Comparison of ENCODE assay signal across 3 cellular contexts in genomic region chr13:62094937-62095336, GRCh38.
TF ChIP-seq lines count a peak whose summit lies in the region.

No MANE protein-coding gene starts in this region.

TF ChIP-seq in HepG2, 621 proteins besides CTCF, POLR2A, EP300 and RAD21:
- TF ChIP-seq MAFK (conservative IDR thresholded peaks at IDR 0.05 in 1 of 2, IDR thresholded peaks at IDR 0.05 in 1 of 2; ENCODE audit: low read length in 2 of 2) (peak; percentile 84 to 95), REPIN1 (CRISPR knock-in tag; IDR thresholded peaks at IDR 0.05; ENCODE audit: borderline replicate concordance, low read depth) (no peak), MAFF (IDR thresholded peaks at IDR 0.05; ENCODE audit: low read depth, low read length) (peak; percentile 92)

TF ChIP-seq in IMR-90, 13 proteins besides CTCF, POLR2A, EP300 and RAD21:
- TF ChIP-seq CEBPB (IDR thresholded peaks at IDR 0.05; ENCODE audit: low read depth, low read length), result no peak
- peak; percentile 95 for TF ChIP-seq MAFK (IDR thresholded peaks at IDR 0.05; ENCODE audit: low read depth, low read length)

TF ChIP-seq in K562, 482 proteins besides CTCF, POLR2A, EP300 and RAD21:
- TF ChIP-seq MBD2 (IDR thresholded peaks at IDR 0.05; ENCODE audit: borderline replicate concordance, low read depth), result no peak
- TF ChIP-seq THRA (IDR thresholded peaks at IDR 0.05), result no peak
- no peak for TF ChIP-seq SMARCE1 (IDR thresholded peaks at IDR 0.05)
- peak; percentile 59 for TF ChIP-seq MAFF (IDR thresholded peaks at IDR 0.05; ENCODE audit: low read length)
- peak; percentile 71 for TF ChIP-seq MAFK (IDR thresholded peaks at IDR 0.05; ENCODE audit: low read length)
- 0 out of 2 replicates have a peak, but pooled peaks have one; percentile 78 for TF ChIP-seq BRCA1 (IDR thresholded peaks at IDR 0.05)
- no peak for TF ChIP-seq BRCA1 (CRISPR knock-in tag; IDR thresholded peaks at IDR 0.05)
- TF ChIP-seq MAFG (tag; conservative IDR thresholded peaks at IDR 0.05), result peak; percentile 61
- TF ChIP-seq ZNF316 (IDR thresholded peaks at IDR 0.05), result peak; percentile 48
- no peak for TF ChIP-seq SP1 (CRISPR knock-in tag; IDR thresholded peaks at IDR 0.05)
TF ChIP-seq in K562: peak in this region for 5.
